In genomic region chr1:43548285-43549271, GRCh38 we compare ENCODE assay signal across 1 cellular context.
TF ChIP-seq lines count a peak whose summit lies in the region.

No MANE protein-coding gene starts in this region.

TF ChIP-seq in HepG2, 621 proteins besides CTCF, POLR2A, EP300 and RAD21 (continued from another document and continues in another):
- TF ChIP-seq MTF1 (CRISPR knock-in tag; IDR thresholded peaks at IDR 0.05) (no peak), ZNF576 (CRISPR knock-in tag; IDR thresholded peaks at IDR 0.05) (no peak), ARNT (IDR thresholded peaks at IDR 0.05) (no peak), FOXP1 (IDR thresholded peaks at IDR 0.05) (peak; percentile 83), FOXP1 (CRISPR knock-in tag; IDR thresholded peaks at IDR 0.05) (peak; percentile 96), MYNN (CRISPR knock-in tag; IDR thresholded peaks at IDR 0.05; ENCODE audit: low read depth) (no peak), GTF2F1 (IDR thresholded peaks at IDR 0.05; ENCODE audit: low read length) (no peak), ZNF138 (CRISPR knock-in tag; IDR thresholded peaks at IDR 0.05; ENCODE audit: low read depth) (no peak), GRHL1 (CRISPR knock-in tag; conservative IDR thresholded peaks at IDR 0.05) (no peak), CEBPG (CRISPR knock-in tag; IDR thresholded peaks at IDR 0.05) (peak; percentile 99), IKZF4 (CRISPR knock-in tag; IDR thresholded peaks at IDR 0.05; ENCODE audit: borderline replicate concordance, low read depth, not compliant biosample characterization) (no peak), ZNF883 (CRISPR knock-in tag; IDR thresholded peaks at IDR 0.05; ENCODE audit: not compliant biosample characterization) (no peak), ATF2 (CRISPR knock-in tag; IDR thresholded peaks at IDR 0.05) (peak; percentile 97), ATF4 (CRISPR knock-in tag; IDR thresholded peaks at IDR 0.05) (peak in 1 of 2 experiments; percentile 80; a peak in 2 of 4 replicates), FOXK2 (IDR thresholded peaks at IDR 0.05) (peak; percentile 79; the same call in 1 of the 2 replicates), PPARG (CRISPR knock-in tag; conservative IDR thresholded peaks at IDR 0.05) (peak; percentile 95), ZFX (CRISPR knock-in tag; IDR thresholded peaks at IDR 0.05; ENCODE audit: low read depth) (peak; percentile 88), ZNF713 (CRISPR knock-in tag; IDR thresholded peaks at IDR 0.05) (no peak), ZNF839 (CRISPR knock-in tag; IDR thresholded peaks at IDR 0.05; ENCODE audit: borderline replicate concordance) (no peak), DNMT1 (CRISPR knock-in tag; IDR thresholded peaks at IDR 0.05) (no peak), TAF1 (CRISPR knock-in tag; IDR thresholded peaks at IDR 0.05) (peak; percentile 24; the same call in 1 of the 2 replicates), POGZ (CRISPR knock-in tag; IDR thresholded peaks at IDR 0.05) (peak; percentile 80), ZNF414 (CRISPR knock-in tag; IDR thresholded peaks at IDR 0.05) (peak; percentile 74; the same call in 1 of the 2 replicates), CBX1 (IDR thresholded peaks at IDR 0.05; ENCODE audit: low read depth) (no peak), ETV5 (CRISPR knock-in tag; IDR thresholded peaks at IDR 0.05; ENCODE audit: borderline replicate concordance) (peak; percentile 88; the same call in 1 of the 2 replicates), THRA (CRISPR knock-in tag; IDR thresholded peaks at IDR 0.05; ENCODE audit: borderline replicate concordance) (peak; percentile 100), MAX (IDR thresholded peaks at IDR 0.05) (peak; percentile 80), ZFP82 (CRISPR knock-in tag; IDR thresholded peaks at IDR 0.05; ENCODE audit: borderline replicate concordance) (no peak), MLX (CRISPR knock-in tag; IDR thresholded peaks at IDR 0.05) (peak; percentile 84; the same call in 1 of the 2 replicates), RAD51 (IDR thresholded peaks at IDR 0.05; ENCODE audit: borderline replicate concordance) (no peak), REL (CRISPR knock-in tag; conservative IDR thresholded peaks at IDR 0.05) (no peak), SNAPC4 (CRISPR knock-in tag; IDR thresholded peaks at IDR 0.05) (peak; percentile 81; the same call in 1 of the 2 replicates), ZNF580 (CRISPR knock-in tag; IDR thresholded peaks at IDR 0.05; ENCODE audit: borderline replicate concordance, low read depth) (peak; percentile 96; the same call in 1 of the 2 replicates), KAT7 (CRISPR knock-in tag; IDR thresholded peaks at IDR 0.05; ENCODE audit: borderline replicate concordance) (peak; percentile 42; the same call in 1 of the 2 replicates), IKZF1 (IDR thresholded peaks at IDR 0.05) (no peak), AGO1 (IDR thresholded peaks at IDR 0.05; ENCODE audit: low read depth, low read length, poor library complexity, severe bottlenecking) (no peak), CENPBD1 (CRISPR knock-in tag; IDR thresholded peaks at IDR 0.05; ENCODE audit: borderline replicate concordance, low read depth) (no peak), BCL6 (CRISPR knock-in tag; IDR thresholded peaks at IDR 0.05) (peak; percentile 98), PHF21A (CRISPR knock-in tag; IDR thresholded peaks at IDR 0.05) (peak; percentile 99), ZNF263 (CRISPR knock-in tag; IDR thresholded peaks at IDR 0.05) (peak; percentile 98), GATAD1 (CRISPR knock-in tag; IDR thresholded peaks at IDR 0.05) (peak; percentile 79), RXRB (CRISPR knock-in tag; IDR thresholded peaks at IDR 0.05; ENCODE audit: borderline replicate concordance) (peak; percentile 100), TEF (CRISPR knock-in tag; IDR thresholded peaks at IDR 0.05) (no peak), ZNF83 (CRISPR knock-in tag; IDR thresholded peaks at IDR 0.05; ENCODE audit: borderline replicate concordance) (no peak), ZNF772 (CRISPR knock-in tag; IDR thresholded peaks at IDR 0.05) (peak; percentile 85), MATR3 (CRISPR knock-in tag; IDR thresholded peaks at IDR 0.05) (no peak), NBN (conservative IDR thresholded peaks at IDR 0.05) (no peak), FOXM1 (CRISPR knock-in tag; IDR thresholded peaks at IDR 0.05) (no peak), ZNF597 (CRISPR knock-in tag; IDR thresholded peaks at IDR 0.05) (no peak), CSRNP1 (CRISPR knock-in tag; IDR thresholded peaks at IDR 0.05) (peak; percentile 58; the same call in 1 of the 2 replicates), TCF7 (IDR thresholded peaks at IDR 0.05; ENCODE audit: low read depth) (peak; percentile 33; the same call in 1 of the 2 replicates)
